22 cellular contexts compared by ENCODE assay signal in genomic region chr6:12467706-12468670, GRCh38.
DNase-seq lines count a peak whose midpoint lies in the region; ATAC-seq, FAIRE-seq and TF ChIP-seq lines count a peak whose summit lies in the region.
"Had no signal": no experiment of that assay in that cellular context is flagged by ENCODE, and none has a peak within 500 bp of the region (broad histone marks: within the 10 kb centered on the region; RNA-seq: fewer than 3 reads in every experiment).

No MANE protein-coding gene starts in this region.

- H3K79me2 ChIP-seq in astrocyte (ENCODE audit: insufficient read depth, low read length), result no peaks in the 10 kb centered on the region

- H3K36me3 ChIP-seq in astrocyte (ENCODE audit: insufficient read depth, low read length), result no peaks in the 10 kb centered on the region
- no peaks in the 10 kb centered on the region for H3K36me3 ChIP-seq in heart left ventricle
- no peaks in the 10 kb centered on the region for H3K36me3 ChIP-seq in tibial artery
- H3K36me3 ChIP-seq: sigmoid colon had no signal

- H3K27me3 Mint-ChIP-seq in astrocyte (ENCODE audit: low read depth, unreplicated experiment), result no peaks in the 10 kb centered on the region
- H3K27me3 Mint-ChIP-seq: IgD-negative memory B cell had no signal

- TF ChIP-seq POLR2A in heart left ventricle (IDR thresholded peaks at IDR 0.05), result no peak

- TF ChIP-seq CTCF in astrocyte (IDR thresholded peaks at IDR 0.05; ENCODE audit: insufficient read depth, low read depth, low read length) (no peak), heart left ventricle (IDR thresholded peaks at IDR 0.05) (no peak), tibial artery (IDR thresholded peaks at IDR 0.05) (no peak)

- no peak overlapping the region for H3K9ac ChIP-seq in astrocyte (ENCODE audit: low read length)

- no peaks in the 10 kb centered on the region for H4K20me1 ChIP-seq in astrocyte (ENCODE audit: insufficient read depth, low read length)

- H3K4me1 Mint-ChIP-seq in astrocyte (ENCODE audit: low read depth, unreplicated experiment), result peaks cover 10% of the 10 kb centered on the region
- H3K4me1 Mint-ChIP-seq: activated naive CD8-positive, alpha-beta T cell treated with anti-CD3 and anti-CD28 coated beads, Interleukin-2, amount 10 ng/mL, durations not matched to agents 7 days and 5 days; CD8-positive, alpha-beta memory T cell; immature natural killer cell; neural crest cell had no signal

- H3K27me3 ChIP-seq in astrocyte (ENCODE audit: insufficient read depth, low read length), result no peaks in the 10 kb centered on the region
- H3K27me3 ChIP-seq in heart left ventricle, result no peaks in the 10 kb centered on the region
- H3K27me3 ChIP-seq in tibial artery, result no peaks in the 10 kb centered on the region
- H3K27me3 ChIP-seq: sigmoid colon had no signal

- H3K9me3 ChIP-seq in astrocyte (ENCODE audit: insufficient read depth, low read depth, low read length), result no peaks in the 10 kb centered on the region
- H3K9me3 ChIP-seq in heart left ventricle, result peaks cover 0 to 5% (median 0%) of the 10 kb centered on the region in 12 donors
- no peaks in the 10 kb centered on the region for H3K9me3 ChIP-seq in tibial artery
- H3K9me3 ChIP-seq: sigmoid colon had no signal

- no peak overlapping the region for H3K4me2 ChIP-seq in astrocyte (ENCODE audit: low read length)

- no peak overlapping the region for H2AFZ ChIP-seq in astrocyte (ENCODE audit: low read depth, low read length)

- H3K27ac ChIP-seq in astrocyte (ENCODE audit: low read depth, low read length) (no peak overlapping the region), heart left ventricle (peak overlapping the region in 3 of 12 donors; percentile 25 to 57 (median 31)), tibial artery (peak overlapping the region; percentile 52 to 56)

- H3K36me3 Mint-ChIP-seq in astrocyte (ENCODE audit: low read depth, unreplicated experiment), result peaks cover 2% of the 10 kb centered on the region
- H3K36me3 Mint-ChIP-seq: activated naive CD8-positive, alpha-beta T cell treated with anti-CD3 and anti-CD28 coated beads, Interleukin-2, amount 10 ng/mL, durations not matched to agents 7 days and 5 days; CD8-positive, alpha-beta memory T cell; immature natural killer cell had no signal

- intact Hi-C loops in heart left ventricle (cut with DNase I), result no loop called here
- intact Hi-C loops in tibial artery (cut with DNase I; ENCODE audit: low total_unique reads), result no loop called here

- no peak overlapping the region for H3K4me3 Mint-ChIP-seq in astrocyte (ENCODE audit: unreplicated experiment)
- H3K4me3 Mint-ChIP-seq: activated CD8-positive, alpha-beta T cell treated with anti-CD3 and anti-CD28 coated beads, Interleukin-2, amount 10 ng/mL, durations not matched to agents 7 days and 5 days; activated naive CD8-positive, alpha-beta T cell treated with anti-CD3 and anti-CD28 coated beads, Interleukin-2, amount 10 ng/mL, durations not matched to agents 7 days and 5 days; activated T-helper 1 cell treated with anti-CD3 and anti-CD28 coated beads, Interleukin-12 subunit alpha, Interleukin-12 subunit beta, Interleukin-2, Interleukin-4 antibody, amounts not matched to agents 30 ng/mL and 10 ng/mL and 1 ng/mL, durations not matched to agents 14 hours and 24 hours and 36 hours; CD8-positive, alpha-beta memory T cell; IgD-negative memory B cell; immature natural killer cell; neural crest cell had no signal

- peaks cover 2% of the 10 kb centered on the region for H3K9me3 Mint-ChIP-seq in astrocyte (ENCODE audit: unreplicated experiment)
- H3K9me3 Mint-ChIP-seq: activated naive CD8-positive, alpha-beta T cell treated with anti-CD3 and anti-CD28 coated beads, Interleukin-2, amount 10 ng/mL, durations not matched to agents 7 days and 5 days; activated T-helper 1 cell treated with anti-CD3 and anti-CD28 coated beads, Interleukin-12 subunit alpha, Interleukin-12 subunit beta, Interleukin-2, Interleukin-4 antibody, amounts not matched to agents 30 ng/mL and 10 ng/mL and 1 ng/mL, durations not matched to agents 14 hours and 24 hours and 36 hours had no signal

- FAIRE-seq in astrocyte (lab: Jason Lieb, UNC), result peak; percentile 58

- H3K4me3 ChIP-seq in astrocyte (ENCODE audit: insufficient read depth, low read depth, low read length) (no peak overlapping the region), heart left ventricle (no peak overlapping the region), tibial artery (no peak overlapping the region)
- H3K4me3 ChIP-seq: sigmoid colon had no signal

- DNase-seq in H4 (ENCODE audit: low spot score) (peak; percentile 16), astrocyte (ENCODE audit: low read depth) (peak; percentile 85), heart left ventricle (no peak), tibial artery (no peak), UCSD-AML1 (lab: John Stamatoyannopoulos, UW; ENCODE audit: unreplicated experiment) (no peak), SW480 (ENCODE audit: low spot score) (no peak)
- DNase-seq in activated CD4-positive, CD25-positive, alpha-beta regulatory T cell (lab: John Stamatoyannopoulos, UW), result no peak
- DNase-seq: activated CD8-positive, alpha-beta T cell treated with anti-CD3 and anti-CD28 coated beads, Interleukin-2, amount 10 ng/mL, durations not matched to agents 7 days and 5 days; activated naive CD8-positive, alpha-beta T cell treated with anti-CD3 and anti-CD28 coated beads, Interleukin-2, amount 10 ng/mL, durations not matched to agents 7 days and 5 days; CD8-positive, alpha-beta memory T cell; glutamatergic neuron; immature natural killer cell; midbrain; NCI-H1105; NCI-H2171 treated with DMSO at 0.1 percent for 48 hours; sigmoid colon; stimulated activated CD4-positive, alpha-beta T cell treated with anti-CD3 and anti-CD28 coated beads, Interleukin-2, amount 100 ng/mL, for 24 hours; substantia nigra had no signal

- H3K27ac Mint-ChIP-seq in astrocyte (ENCODE audit: unreplicated experiment), result no peak overlapping the region
- H3K27ac Mint-ChIP-seq: activated CD8-positive, alpha-beta T cell treated with anti-CD3 and anti-CD28 coated beads, Interleukin-2, amount 10 ng/mL, durations not matched to agents 7 days and 5 days; activated naive CD8-positive, alpha-beta T cell treated with anti-CD3 and anti-CD28 coated beads, Interleukin-2, amount 10 ng/mL, durations not matched to agents 7 days and 5 days; activated T-helper 1 cell treated with anti-CD3 and anti-CD28 coated beads, Interleukin-12 subunit alpha, Interleukin-12 subunit beta, Interleukin-2, Interleukin-4 antibody, amounts not matched to agents 30 ng/mL and 10 ng/mL and 1 ng/mL, durations not matched to agents 14 hours and 24 hours and 36 hours; CD8-positive, alpha-beta memory T cell; IgD-negative memory B cell; immature natural killer cell had no signal

- peak in 3 of 4 donors; percentile 39 to 69 (median 54) for ATAC-seq in heart left ventricle
- ATAC-seq: activated CD8-positive, alpha-beta T cell treated with anti-CD3 and anti-CD28 coated beads, Interleukin-2, amount 10 ng/mL, durations not matched to agents 7 days and 5 days; Panc1 had no signal

- peaks cover 6% of the 10 kb centered on the region for H3K4me1 ChIP-seq in astrocyte (ENCODE audit: insufficient read depth, low read length)
- peaks cover 0 to 20% (median 0%) of the 10 kb centered on the region in 12 donors for H3K4me1 ChIP-seq in heart left ventricle
- peaks cover 0 to 34% (median 11%) of the 10 kb centered on the region in 4 donors for H3K4me1 ChIP-seq in tibial artery
- H3K4me1 ChIP-seq: sigmoid colon had no signal

- 33 to 43% (median 35%) methylated on average over 8 of the region's 8 CpGs for WGBS in heart left ventricle, 4 donors

Comparison
In these comparisons a context has a peak if more than half of its experiments do, and no peak if none do; other contexts are left out.
1. DNase-seq: peak in H4 (single experiment) and astrocyte (single experiment); none in heart left ventricle (0 of 5), tibial artery (0 of 2), activated CD4-positive, CD25-positive, alpha-beta regulatory T cell (0 of 4), UCSD-AML1 (single experiment) and SW480 (single experiment).